ENCODE assay signal across 1 cellular context in genomic region chr18:80033181-80034067, GRCh38.
A peak's percentile ranks its signal among the peaks of the same experiment; 100 is the strongest.
TF ChIP-seq lines count a peak whose summit lies in the region.

No MANE protein-coding gene starts in this region.

TF ChIP-seq in HepG2, 621 proteins besides CTCF, POLR2A, EP300 and RAD21 (continued from another document and continues in another):
- TF ChIP-seq TFDP2 (CRISPR knock-in tag; IDR thresholded peaks at IDR 0.05), result no peak
- TF ChIP-seq ZFYVE20 (CRISPR knock-in tag; IDR thresholded peaks at IDR 0.05; ENCODE audit: borderline replicate concordance, low read depth), result 0 out of 2 replicates have a peak, but pooled peaks have one; percentile 46
- TF ChIP-seq ZNF850 (CRISPR knock-in tag; conservative IDR thresholded peaks at IDR 0.05), result no peak
- TF ChIP-seq ZNF362 (CRISPR knock-in tag; IDR thresholded peaks at IDR 0.05; ENCODE audit: borderline replicate concordance), result no peak
- TF ChIP-seq ZSCAN22 (CRISPR knock-in tag; IDR thresholded peaks at IDR 0.05), result no peak
- no peak for TF ChIP-seq ZBTB3 (CRISPR knock-in tag; IDR thresholded peaks at IDR 0.05; ENCODE audit: borderline replicate concordance, low read depth)
- TF ChIP-seq TRIM24 (CRISPR knock-in tag; IDR thresholded peaks at IDR 0.05), result no peak
- no peak for TF ChIP-seq HMGXB3 (CRISPR knock-in tag; IDR thresholded peaks at IDR 0.05; ENCODE audit: borderline replicate concordance)
- no peak for TF ChIP-seq KDM4B (CRISPR knock-in tag; IDR thresholded peaks at IDR 0.05)
- 0 out of 2 replicates have a peak, but pooled peaks have one; percentile 29 for TF ChIP-seq ZNF547 (CRISPR knock-in tag; IDR thresholded peaks at IDR 0.05)
- TF ChIP-seq ZNF253 (CRISPR knock-in tag; IDR thresholded peaks at IDR 0.05; ENCODE audit: borderline replicate concordance), result no peak
- TF ChIP-seq ZSCAN29 (CRISPR knock-in tag; conservative IDR thresholded peaks at IDR 0.05), result no peak
- no peak for TF ChIP-seq KAT7 (CRISPR knock-in tag; IDR thresholded peaks at IDR 0.05; ENCODE audit: borderline replicate concordance)
- TF ChIP-seq HES4 (CRISPR knock-in tag; IDR thresholded peaks at IDR 0.05; ENCODE audit: borderline replicate concordance), result peak; percentile 85
- TF ChIP-seq HDAC1 (CRISPR knock-in tag; IDR thresholded peaks at IDR 0.05), result peak; percentile 69
- no peak for TF ChIP-seq CCDC6 (CRISPR knock-in tag; IDR thresholded peaks at IDR 0.05)
- peak; percentile 58; the same call in 1 of the 2 replicates for TF ChIP-seq ZNF841 (CRISPR knock-in tag; IDR thresholded peaks at IDR 0.05; ENCODE audit: borderline replicate concordance)
- TF ChIP-seq ZNF556 (CRISPR knock-in tag; IDR thresholded peaks at IDR 0.05; ENCODE audit: borderline replicate concordance), result no peak
- TF ChIP-seq MAX (IDR thresholded peaks at IDR 0.05), result peak; percentile 88
- TF ChIP-seq HOXA9 (CRISPR knock-in tag; IDR thresholded peaks at IDR 0.05; ENCODE audit: borderline replicate concordance), result 0 out of 2 replicates have a peak, but pooled peaks have one; percentile 52
- TF ChIP-seq ZNF230 (CRISPR knock-in tag; IDR thresholded peaks at IDR 0.05), result 0 out of 2 replicates have a peak, but pooled peaks have one; percentile 60
- no peak for TF ChIP-seq SNRNP70 (IDR thresholded peaks at IDR 0.05; ENCODE audit: low read depth, low read length)
- TF ChIP-seq ZNF761 (CRISPR knock-in tag; conservative IDR thresholded peaks at IDR 0.05), result 0 out of 2 replicates have a peak, but pooled peaks have one; percentile 32
- TF ChIP-seq NFE2L2 (IDR thresholded peaks at IDR 0.05; ENCODE audit: low read length), result no peak
- peak; percentile 71 for TF ChIP-seq SALL1 (CRISPR knock-in tag; IDR thresholded peaks at IDR 0.05)
- TF ChIP-seq TOPORS (CRISPR knock-in tag; IDR thresholded peaks at IDR 0.05), result no peak
- no peak for TF ChIP-seq AKNA (CRISPR knock-in tag; IDR thresholded peaks at IDR 0.05; ENCODE audit: borderline replicate concordance)
- TF ChIP-seq MXD3 (CRISPR knock-in tag; IDR thresholded peaks at IDR 0.05), result 0 out of 2 replicates have a peak, but pooled peaks have one; percentile 28
- no peak for TF ChIP-seq ZNF567 (CRISPR knock-in tag; IDR thresholded peaks at IDR 0.05; ENCODE audit: borderline replicate concordance)
- 0 out of 2 replicates have a peak, but pooled peaks have one; percentile 12 for TF ChIP-seq ZFP1 (CRISPR knock-in tag; IDR thresholded peaks at IDR 0.05)
- no peak for TF ChIP-seq ZNF34 (CRISPR knock-in tag; IDR thresholded peaks at IDR 0.05; ENCODE audit: borderline replicate concordance)
- TF ChIP-seq SOX13 (IDR thresholded peaks at IDR 0.05), result no peak
- TF ChIP-seq SOX13 (CRISPR knock-in tag; conservative IDR thresholded peaks at IDR 0.05 in 1 of 2, IDR thresholded peaks at IDR 0.05 in 1 of 2), result peak in 1 of 2 experiments; percentile 22; a peak in 1 of 4 replicates
- TF ChIP-seq ATF4 (CRISPR knock-in tag; IDR thresholded peaks at IDR 0.05), result peak in 1 of 2 experiments; percentile 39; a peak in 1 of 4 replicates
- peak; percentile 39 for TF ChIP-seq KDM2A (CRISPR knock-in tag; IDR thresholded peaks at IDR 0.05; ENCODE audit: borderline replicate concordance, low read depth)
- TF ChIP-seq ZNF549 (CRISPR knock-in tag; IDR thresholded peaks at IDR 0.05), result no peak
- TF ChIP-seq ZNF644 (CRISPR knock-in tag; IDR thresholded peaks at IDR 0.05; ENCODE audit: low read depth), result no peak
- TF ChIP-seq ZNF720 (CRISPR knock-in tag; IDR thresholded peaks at IDR 0.05), result no peak
- no peak for TF ChIP-seq PAXIP1 (CRISPR knock-in tag; conservative IDR thresholded peaks at IDR 0.05)
- peak; percentile 43; the same call in 1 of the 2 replicates for TF ChIP-seq TAF1 (CRISPR knock-in tag; IDR thresholded peaks at IDR 0.05)
- no peak for TF ChIP-seq HMG20B (CRISPR knock-in tag; conservative IDR thresholded peaks at IDR 0.05)
- TF ChIP-seq HNF1B (CRISPR knock-in tag; IDR thresholded peaks at IDR 0.05), result 0 out of 2 replicates have a peak, but pooled peaks have one; percentile 25
